In the genomic region with DNA sequence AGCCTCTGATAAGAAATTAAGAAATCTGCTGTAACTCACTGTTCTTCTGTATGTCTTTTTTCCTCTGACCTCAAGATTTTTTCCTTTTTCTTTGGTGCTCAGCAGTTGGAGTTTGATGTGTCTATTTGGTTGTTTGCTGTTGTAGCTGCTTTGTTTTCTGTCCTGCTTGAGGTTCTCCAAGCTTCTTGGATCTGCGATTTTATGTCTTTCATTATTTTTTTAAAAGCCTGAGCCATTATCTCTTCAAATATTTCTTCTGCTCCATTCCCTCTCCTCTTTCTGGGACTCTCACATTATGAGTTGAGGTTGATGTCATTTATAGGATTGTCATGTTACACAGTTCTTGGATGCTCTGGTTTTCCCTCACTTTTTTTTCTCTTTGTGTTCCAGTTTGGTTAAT, we compare ENCODE assay signal across 22 cellular contexts. TPM values are rescaled to one million over a fixed set of nuclear protein-coding genes. Genes with fewer than 3 reads are reported as not detected.
"Had no signal": no experiment of that assay in that cellular context is flagged by ENCODE, and none has a peak within 500 bp of the region (broad histone marks: within the 10 kb centered on the region; RNA-seq: fewer than 3 reads in every experiment).

No MANE protein-coding gene starts in this region.

- ATAC-seq: activated CD8-positive, alpha-beta memory T cell treated with anti-CD3 and anti-CD28 coated beads, Interleukin-2, amount 10 ng/mL, durations not matched to agents 7 days and 5 days; effector memory CD8-positive, alpha-beta T cell; gastroesophageal sphincter; heart right ventricle; left lobe of liver; naive thymus-derived CD8-positive, alpha-beta T cell; right cardiac atrium; SK-N-SH treated with all-trans-retinoic acid at 6 μM for 48 hours had no signal

- H3K4me3 Mint-ChIP-seq: activated CD4-positive, alpha-beta T cell treated with anti-CD3 and anti-CD28 coated beads, Interleukin-2, amount 10 ng/mL, durations not matched to agents 7 days and 5 days; activated CD8-positive, alpha-beta memory T cell treated with anti-CD3 and anti-CD28 coated beads, Interleukin-2, amount 10 ng/mL, durations not matched to agents 7 days and 5 days; activated naive CD8-positive, alpha-beta T cell treated with anti-CD3 and anti-CD28 coated beads, Interleukin-2, amount 10 ng/mL, durations not matched to agents 7 days and 5 days; effector memory CD8-positive, alpha-beta T cell; memory B cell had no signal

- H3K9me3 Mint-ChIP-seq: effector memory CD8-positive, alpha-beta T cell had no signal

- H3K27me3 Mint-ChIP-seq: activated CD4-positive, alpha-beta T cell treated with anti-CD3 and anti-CD28 coated beads, Interleukin-2, amount 10 ng/mL, durations not matched to agents 7 days and 5 days; activated CD8-positive, alpha-beta memory T cell treated with anti-CD3 and anti-CD28 coated beads, Interleukin-2, amount 10 ng/mL, durations not matched to agents 7 days and 5 days; activated naive CD8-positive, alpha-beta T cell treated with anti-CD3 and anti-CD28 coated beads, Interleukin-2, amount 10 ng/mL, durations not matched to agents 7 days and 5 days; naive thymus-derived CD8-positive, alpha-beta T cell had no signal

- H3K4me3 ChIP-seq: gastroesophageal sphincter, heart right ventricle, skin epidermis had no signal

- H3K27ac Mint-ChIP-seq: memory B cell had no signal

- H3K36me3 ChIP-seq: heart right ventricle had no signal

- H3K27ac ChIP-seq: epithelial cell of prostate, skin epidermis had no signal

- DNase-seq: activated CD4-positive, alpha-beta T cell treated with anti-CD3 and anti-CD28 coated beads, Interleukin-2, amount 10 ng/mL, durations not matched to agents 7 days and 5 days; activated CD8-positive, alpha-beta memory T cell treated with anti-CD3 and anti-CD28 coated beads, Interleukin-2, amount 10 ng/mL, durations not matched to agents 7 days and 5 days; activated effector memory CD4-positive, alpha-beta T cell treated with Interleukin-2 at 50 U/mL for 16 hours; activated naive CD8-positive, alpha-beta T cell treated with anti-CD3 and anti-CD28 coated beads, Interleukin-2, amount 10 ng/mL, durations not matched to agents 7 days and 5 days; activated T-cell treated with anti-CD3 and anti-CD28 coated beads, Interleukin-2, amount 50 U/mL, for 1 hour; anterior cingulate cortex; dermis blood vessel endothelial cell; effector memory CD8-positive, alpha-beta T cell; heart right ventricle; naive thymus-derived CD8-positive, alpha-beta T cell; right cardiac atrium; stimulated activated CD4-positive, alpha-beta T cell treated with anti-CD3 and anti-CD28 coated beads, Interleukin-15, amount 100 ng/mL, for 24 hours; stimulated activated CD4-positive, alpha-beta T cell treated with anti-CD3 and anti-CD28 coated beads, Interleukin-4, amount 100 ng/mL, for 1 hour; stimulated activated naive CD4-positive, alpha-beta T cell treated with Interleukin-2 at 50 U/mL for 16 hours; substantia nigra; trophoblast cell had no signal

- H3K27me3 ChIP-seq: gastroesophageal sphincter, heart right ventricle had no signal

- H3K36me3 Mint-ChIP-seq: memory B cell had no signal

RNA-seq across cellular contexts. Expression of a gene that starts 47.7 kb away (rescaled TPM):
- total RNA-seq: naive thymus-derived CD8-positive, alpha-beta T cell had no signal
